Comparison of ENCODE assay signal across 17 cellular contexts in genomic region chr17:44183024-44183423, GRCh38. TPM values are rescaled to one million over a fixed set of nuclear protein-coding genes. Genes with fewer than 3 reads are reported as not detected.
A peak's percentile ranks its signal among the peaks of the same experiment; 100 is the strongest.
DNase-seq lines count a peak whose midpoint lies in the region; ATAC-seq and TF ChIP-seq lines count a peak whose summit lies in the region.
"Had no signal": no experiment of that assay in that cellular context is flagged by ENCODE, and none has a peak within 500 bp of the region (broad histone marks: within the 10 kb centered on the region; RNA-seq: fewer than 3 reads in every experiment).

No MANE protein-coding gene starts in this region.

- DNase-seq in activated naive CD4-positive, alpha-beta T cell treated with anti-CD3 and anti-CD28 coated beads, Interleukin-2, amount 10 ng/mL, durations not matched to agents 7 days and 5 days, result no peak
- no peak for DNase-seq in activated naive CD4-positive, alpha-beta T cell treated with anti-CD3 and anti-CD28 coated beads, Interleukin-2, amount 50 U/mL, for 72 hours (ENCODE audit: low spot score in 2 of 2)
- DNase-seq in DND-41 (no peak), psoas muscle (no peak), pons (ENCODE audit: low spot score) (no peak), NCI-H345 (lab: John Stamatoyannopoulos, UW) (no peak), G401 (ENCODE audit: low spot score) (no peak)
- DNase-seq: ACHN; CD8-positive, alpha-beta memory T cell; H9; NCI-H187 treated with DMSO at 0.1 percent for 48 hours; NCI-H2171 treated with DMSO at 0.1 percent for 48 hours; NCI-H510A; Peyer's patch; SHP77 treated with DMSO at 0.1 percent for 48 hours had no signal

- CTCF ChIA-PET in activated naive CD4-positive, alpha-beta T cell treated with anti-CD3 and anti-CD28 coated beads, Interleukin-2, amount 10 ng/mL, durations not matched to agents 7 days and 5 days (lab: Charles Lee), result interaction anchor here (4.7 kb wide), 1 partner anchor 148 kb away, joined by 18 read pairs; no protein-coding TSS in a partner anchor

- peaks cover 39% of the 10 kb centered on the region for H3K4me1 Mint-ChIP-seq in activated naive CD4-positive, alpha-beta T cell treated with anti-CD3 and anti-CD28 coated beads, Interleukin-2, amount 10 ng/mL, durations not matched to agents 7 days and 5 days
- H3K4me1 Mint-ChIP-seq in activated T-helper 17 cell treated with anti-CD3 and anti-CD28 coated beads, Interleukin-2, amount 50 U/mL, for 72 hours, result peaks cover 8% of the 10 kb centered on the region

- no peak for ATAC-seq in activated naive CD4-positive, alpha-beta T cell treated with anti-CD3 and anti-CD28 coated beads, Interleukin-2, amount 50 U/mL, for 72 hours
- ATAC-seq in DND-41 (ENCODE audit: insufficient read depth, low read depth) (no peak), psoas muscle (no peak)
- ATAC-seq in activated T-helper 17 cell treated with anti-CD3 and anti-CD28 coated beads, Interleukin-2, amount 50 U/mL, for 72 hours (replicated peaks), result no peak

- peak overlapping the region; percentile 27 for H3K4me2 ChIP-seq in DND-41 (ENCODE audit: insufficient read depth, low read length)

- H3K9ac ChIP-seq in DND-41 (ENCODE audit: low read depth, low read length), result no peak overlapping the region

- H3K4me3 Mint-ChIP-seq in activated naive CD4-positive, alpha-beta T cell treated with anti-CD3 and anti-CD28 coated beads, Interleukin-2, amount 10 ng/mL, durations not matched to agents 7 days and 5 days, result no peak overlapping the region
- H3K4me3 Mint-ChIP-seq in activated T-helper 17 cell treated with anti-CD3 and anti-CD28 coated beads, Interleukin-2, amount 50 U/mL, for 72 hours, result no peak overlapping the region
- H3K4me3 Mint-ChIP-seq: H9 had no signal

- no peak for TF ChIP-seq CTCF in DND-41 (IDR thresholded peaks at IDR 0.05; ENCODE audit: borderline replicate concordance, extremely low read depth, low read length, poor library complexity, severe bottlenecking)
- TF ChIP-seq CTCF in psoas muscle (IDR thresholded peaks at IDR 0.05), result no peak

- peaks cover 64% of the 10 kb centered on the region for H3K79me2 ChIP-seq in DND-41 (ENCODE audit: insufficient read depth, low read length)

- no peaks in the 10 kb centered on the region for H3K27me3 Mint-ChIP-seq in activated naive CD4-positive, alpha-beta T cell treated with anti-CD3 and anti-CD28 coated beads, Interleukin-2, amount 10 ng/mL, durations not matched to agents 7 days and 5 days
- no peaks in the 10 kb centered on the region for H3K27me3 Mint-ChIP-seq in activated T-helper 17 cell treated with anti-CD3 and anti-CD28 coated beads, Interleukin-2, amount 50 U/mL, for 72 hours

- peak overlapping the region; percentile 45 for H3K27ac Mint-ChIP-seq in activated naive CD4-positive, alpha-beta T cell treated with anti-CD3 and anti-CD28 coated beads, Interleukin-2, amount 10 ng/mL, durations not matched to agents 7 days and 5 days
- H3K27ac Mint-ChIP-seq in activated naive CD4-positive, alpha-beta T cell treated with anti-CD3 and anti-CD28 coated beads, Interleukin-2, amount 50 U/mL, for 72 hours, result peak overlapping the region in 1 of 2 donors; percentile 55
- peak overlapping the region; percentile 41 for H3K27ac Mint-ChIP-seq in activated T-helper 17 cell treated with anti-CD3 and anti-CD28 coated beads, Interleukin-2, amount 50 U/mL, for 72 hours

- H4K20me1 ChIP-seq in DND-41 (ENCODE audit: insufficient read depth, low read length), result peaks cover 37% of the 10 kb centered on the region

- no peaks in the 10 kb centered on the region for H3K9me3 Mint-ChIP-seq in activated naive CD4-positive, alpha-beta T cell treated with anti-CD3 and anti-CD28 coated beads, Interleukin-2, amount 10 ng/mL, durations not matched to agents 7 days and 5 days
- no peaks in the 10 kb centered on the region for H3K9me3 Mint-ChIP-seq in activated naive CD4-positive, alpha-beta T cell treated with anti-CD3 and anti-CD28 coated beads, Interleukin-2, amount 50 U/mL, for 72 hours
- no peaks in the 10 kb centered on the region for H3K9me3 Mint-ChIP-seq in activated T-helper 17 cell treated with anti-CD3 and anti-CD28 coated beads, Interleukin-2, amount 50 U/mL, for 72 hours
- H3K9me3 Mint-ChIP-seq: CD8-positive, alpha-beta memory T cell had no signal

- H3K4me3 ChIP-seq in DND-41 (ENCODE audit: low read depth in 1 of 2, low read length in 2 of 2), result no peak overlapping the region
- no peak overlapping the region for H3K4me3 ChIP-seq in psoas muscle
- H3K4me3 ChIP-seq: Peyer's patch had no signal

- H3K4me1 ChIP-seq in DND-41 (ENCODE audit: insufficient read depth, low read length) (peaks cover 35% of the 10 kb centered on the region), psoas muscle (peaks cover 25% of the 10 kb centered on the region)

- intact Hi-C loops in psoas muscle (cut with DNase I), result no loop called here

- H3K36me3 Mint-ChIP-seq in activated naive CD4-positive, alpha-beta T cell treated with anti-CD3 and anti-CD28 coated beads, Interleukin-2, amount 10 ng/mL, durations not matched to agents 7 days and 5 days, result peaks cover 27% of the 10 kb centered on the region
- H3K36me3 Mint-ChIP-seq in activated naive CD4-positive, alpha-beta T cell treated with anti-CD3 and anti-CD28 coated beads, Interleukin-2, amount 50 U/mL, for 72 hours, result peaks cover 20% of the 10 kb centered on the region in 2 donors
- peaks cover 36% of the 10 kb centered on the region for H3K36me3 Mint-ChIP-seq in activated T-helper 17 cell treated with anti-CD3 and anti-CD28 coated beads, Interleukin-2, amount 50 U/mL, for 72 hours (ENCODE audit: low read depth)

- in situ Hi-C loops in G401 (cut with HindIII; ENCODE audit: low sequenced_read_pairs), result no loop called here

- H3K36me3 ChIP-seq in DND-41 (ENCODE audit: insufficient read depth, low read length), result peaks cover 45% of the 10 kb centered on the region
- peaks cover 3 to 26% of the 10 kb centered on the region in 2 donors for H3K36me3 ChIP-seq in psoas muscle (ENCODE audit: insufficient read depth in 1 of 2, low read depth in 1 of 2)

- WGBS in psoas muscle, 3 donors, result 67 to 87% (median 81%) methylated on average over 2 of the region's 2 CpGs

- H3K27ac ChIP-seq in DND-41 (ENCODE audit: low read length) (no peak overlapping the region), psoas muscle (peak overlapping the region; percentile 93)
- H3K27ac ChIP-seq: Peyer's patch had no signal

- no peak overlapping the region for H2AFZ ChIP-seq in DND-41 (ENCODE audit: low read depth, low read length)

- H3K9me3 ChIP-seq in DND-41 (ENCODE audit: insufficient read depth, low read length, severe bottlenecking) (no peaks in the 10 kb centered on the region), psoas muscle (no peaks in the 10 kb centered on the region)
- H3K9me3 ChIP-seq: Peyer's patch had no signal

- no peaks in the 10 kb centered on the region for H3K27me3 ChIP-seq in DND-41 (ENCODE audit: insufficient read depth, low read length, poor library complexity)
- no peaks in the 10 kb centered on the region for H3K27me3 ChIP-seq in psoas muscle (ENCODE audit: insufficient read depth in 3 of 3, low read length in 2 of 3)
- H3K27me3 ChIP-seq: Peyer's patch had no signal

RNA-seq across cellular contexts. Expression of gene TMUB2, which starts 3.7 kb away (rescaled TPM):
- 10 to 100 TPM; 27.4 to 50.4 TPM for total RNA-seq in activated naive CD4-positive, alpha-beta T cell treated with anti-CD3 and anti-CD28 coated beads, Interleukin-2, amount 50 U/mL, for 72 hours
- 10 to 100 TPM; 26.6 to 39.6 TPM for total RNA-seq in activated T-helper 17 cell treated with anti-CD3 and anti-CD28 coated beads, Interleukin-2, amount 50 U/mL, for 72 hours
- total RNA-seq in psoas muscle, result 10 to 100 TPM; 14.1 to 20.9 (median 20.3) TPM
- polyA plus RNA-seq in psoas muscle, result 10 to 100 TPM; 22.8 to 44.4 (median 34.7) TPM
- 27.1 and 34.5 TPM in 2 replicates for total RNA-seq in G401 (2014; rRNA removed; shearing (Covaris generic))

RNA-seq across cellular contexts. Expression of gene ASB16, which starts 12.5 kb away (rescaled TPM):
- under 1 TPM; 0.39 to 0.52 TPM for total RNA-seq in activated naive CD4-positive, alpha-beta T cell treated with anti-CD3 and anti-CD28 coated beads, Interleukin-2, amount 50 U/mL, for 72 hours
- total RNA-seq in activated T-helper 17 cell treated with anti-CD3 and anti-CD28 coated beads, Interleukin-2, amount 50 U/mL, for 72 hours, result under 1 TPM; 0.22 to 0.58 TPM
- total RNA-seq in psoas muscle, result 10 to 100 TPM; 17.0 to 43.4 (median 26.1) TPM
- 10 to 100 TPM in 1 of 3 donors, 1 to 10 TPM in 2; 1.1 to 16.5 (median 9.9) TPM for polyA plus RNA-seq in psoas muscle
- total RNA-seq in G401 (2014; rRNA removed; shearing (Covaris generic)), result not detected in 2 replicates
- total RNA-seq: Daoy had no signal

RNA-seq across cellular contexts. Expression of gene ATXN7L3, which starts 16.7 kb away (rescaled TPM):
- total RNA-seq in activated naive CD4-positive, alpha-beta T cell treated with anti-CD3 and anti-CD28 coated beads, Interleukin-2, amount 50 U/mL, for 72 hours, result 10 to 100 TPM; 81.1 to 94.4 TPM
- total RNA-seq in activated T-helper 17 cell treated with anti-CD3 and anti-CD28 coated beads, Interleukin-2, amount 50 U/mL, for 72 hours, result 10 to 100 TPM; 65.5 to 89.1 TPM
- 10 to 100 TPM; 25.6 to 42.6 (median 38.8) TPM for total RNA-seq in psoas muscle
- 10 to 100 TPM; 20.4 to 35.1 (median 21.8) TPM for polyA plus RNA-seq in psoas muscle
- total RNA-seq in G401 (2014; rRNA removed; shearing (Covaris generic)), result 53.8 and 68.3 TPM in 2 replicates

RNA-seq across cellular contexts. Expression of gene UBTF, which starts 36.5 kb away (rescaled TPM):
- total RNA-seq in activated naive CD4-positive, alpha-beta T cell treated with anti-CD3 and anti-CD28 coated beads, Interleukin-2, amount 50 U/mL, for 72 hours, result 100 to 1,000 TPM; 112 to 134 TPM
- total RNA-seq in activated T-helper 17 cell treated with anti-CD3 and anti-CD28 coated beads, Interleukin-2, amount 50 U/mL, for 72 hours, result 100 to 1,000 TPM in 1 of 2 donors, 10 to 100 TPM in 1; 94.2 to 135 TPM
- 10 to 100 TPM; 42.3 to 67.5 (median 49.9) TPM for total RNA-seq in psoas muscle
- polyA plus RNA-seq in psoas muscle, result 10 to 100 TPM; 36.0 to 49.4 (median 36.1) TPM
- total RNA-seq in G401 (2014; rRNA removed; shearing (Covaris generic)), result 81.4 and 110 TPM in 2 replicates

RNA-seq across cellular contexts. Expression of gene HROB, which starts 41.3 kb away (rescaled TPM):
- total RNA-seq in activated naive CD4-positive, alpha-beta T cell treated with anti-CD3 and anti-CD28 coated beads, Interleukin-2, amount 50 U/mL, for 72 hours, result 10 to 100 TPM; 23.7 to 25.0 TPM
- total RNA-seq in activated T-helper 17 cell treated with anti-CD3 and anti-CD28 coated beads, Interleukin-2, amount 50 U/mL, for 72 hours, result 10 to 100 TPM; 17.9 to 23.2 TPM
- total RNA-seq in psoas muscle, result 1 to 10 TPM in 1 of 4 donors, under 1 TPM in 3; 0.25 to 1.1 (median 0.39) TPM
- polyA plus RNA-seq in psoas muscle, result under 1 TPM; 0.53 to 0.77 (median 0.65) TPM
- 7.6 and 9.9 TPM in 2 replicates for total RNA-seq in G401 (2014; rRNA removed; shearing (Covaris generic))
- polyA plus RNA-seq: CD8-positive, alpha-beta memory T cell had no signal

Comparison
In these comparisons a context has a peak if more than half of its experiments do, and no peak if none do; other contexts are left out.
1. RNA of gene ASB16, which starts 12.5 kb away (total RNA-seq): 17.0 to 43.4 TPM in psoas muscle; 0.22 to 0.58 TPM in activated T-helper 17 cell treated with anti-CD3 and anti-CD28 coated beads, Interleukin-2, amount 50 U/mL, for 72 hours, 0.39 to 0.52 TPM in activated naive CD4-positive, alpha-beta T cell treated with anti-CD3 and anti-CD28 coated beads, Interleukin-2, amount 50 U/mL, for 72 hours and not detected in G401; every median in the first group is over 10 times any median in the second.